Comparison of ENCODE assay signal across 8 cellular contexts in the genomic region with DNA sequence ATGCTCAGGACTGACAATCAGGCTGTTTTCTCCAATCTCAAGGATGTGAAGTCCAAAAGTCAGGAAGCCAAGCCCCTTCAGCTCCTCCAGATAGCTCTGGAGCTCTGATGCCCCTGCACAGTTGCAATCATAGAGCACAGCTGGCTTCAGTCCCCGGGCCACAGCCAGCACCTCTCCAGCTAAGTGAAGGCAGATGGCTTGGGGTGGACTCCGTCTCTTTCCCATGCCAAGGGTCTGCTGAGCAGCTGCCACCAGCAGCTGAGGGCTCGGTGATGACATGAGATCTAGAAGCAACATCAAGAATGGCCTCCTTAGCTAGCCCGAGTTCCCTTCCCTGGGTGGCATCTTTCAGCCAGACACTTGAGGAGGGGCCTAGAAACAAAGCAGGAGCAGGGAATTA. TPM values are rescaled to one million over a fixed set of nuclear protein-coding genes. Genes with fewer than 3 reads are reported as not detected.
DNase-seq lines count a peak whose midpoint lies in the region; ATAC-seq and TF ChIP-seq lines count a peak whose summit lies in the region.
"Had no signal": no experiment of that assay in that cellular context is flagged by ENCODE, and none has a peak within 500 bp of the region (broad histone marks: within the 10 kb centered on the region; RNA-seq: fewer than 3 reads in every experiment).

No MANE protein-coding gene starts in this region.

- H3K18ac ChIP-seq in neuronal stem cell (ENCODE audit: low read length): no peak overlapping the region

- no peak overlapping the region for H4K8ac ChIP-seq in neuronal stem cell (ENCODE audit: low read depth, low read length)

- H3K9me3 ChIP-seq in ES-I3 (ENCODE audit: control insufficient read depth, insufficient read depth, low read length): no peaks in the 10 kb centered on the region
- peaks cover 0 to 7% of the 10 kb centered on the region in 2 donors for H3K9me3 ChIP-seq in neuronal stem cell (replicated peaks in 1 of 2; ENCODE audit: control insufficient read depth in 2 of 2, insufficient read depth in 1 of 2, low read depth in 1 of 2, low read length in 2 of 2)

- H2BK5ac ChIP-seq in neuronal stem cell (ENCODE audit: low read length): no peak overlapping the region

- no peak overlapping the region for H3K4ac ChIP-seq in neuronal stem cell (ENCODE audit: low read length)

- intact Hi-C loops in dorsolateral prefrontal cortex (cut with DNase I): loop anchor here (2.0 to 5.0 kb wide), 2 partner anchors 43 to 44 kb away; partner anchors contain the start of gene UTP25 (in 2 of the 2)

- H3K4me2 ChIP-seq in neuronal stem cell (ENCODE audit: insufficient read depth, low read length, poor library complexity, severe bottlenecking): no peak overlapping the region

- H2BK15ac ChIP-seq in neuronal stem cell (ENCODE audit: low read length): no peak overlapping the region

- peak overlapping the region in 2 of 59 donors; percentile 93 for H3K27ac ChIP-seq in dorsolateral prefrontal cortex
- no peak overlapping the region for H3K27ac ChIP-seq in neuronal stem cell (replicated peaks; ENCODE audit: low read length)

- WGBS in neuronal stem cell (ENCODE audit: extremely low coverage in 2 of 2, insufficient read length in 2 of 2, insufficient replicate concordance in 1 of 2), 2 donors: no CpG with 5 or more reads among the region's 4 CpGs

- H3K27me3 ChIP-seq in dorsolateral prefrontal cortex: peaks cover 0 to 22% (median 0%) of the 10 kb centered on the region in 45 donors
- peaks cover 0 to 22% (median 13%) of the 10 kb centered on the region in 3 experiments for H3K27me3 ChIP-seq in neuronal stem cell (ENCODE audit: control insufficient read depth in 3 of 3, insufficient read depth in 3 of 3, low read depth in 1 of 3, low read length in 3 of 3)

- peak overlapping the region in 48 of 59 donors; percentile 50 to 96 (median 82) for H3K4me3 ChIP-seq in dorsolateral prefrontal cortex
- H3K4me3 ChIP-seq in neuronal stem cell (ENCODE audit: low read length in 2 of 2): peak overlapping the region in 1 of 2 donors; percentile 69

- H2AFZ ChIP-seq in neuronal stem cell (ENCODE audit: low read length): peak overlapping the region; percentile 88

- no peak overlapping the region for H2BK12ac ChIP-seq in neuronal stem cell (ENCODE audit: low read length)

- TF ChIP-seq CTCF in dorsolateral prefrontal cortex (IDR thresholded peaks at IDR 0.05 in 54 of 56, conservative IDR thresholded peaks at IDR 0.05 in 2 of 56; ENCODE audit: low read depth in 1 of 56, partially characterized antibody in 56 of 56): no peak

- no peak overlapping the region for H4K91ac ChIP-seq in neuronal stem cell (ENCODE audit: low read depth, low read length, poor library complexity)

- no peak for ATAC-seq in HG03025 (IDR thresholded peaks at IDR 0.05; ENCODE audit: low FRiP score, unreplicated experiment)

- H3K4me1 ChIP-seq in ES-I3 (ENCODE audit: insufficient read depth, low read length) (no peaks in the 10 kb centered on the region), neuronal stem cell (ENCODE audit: control insufficient read depth in 2 of 2, insufficient read depth in 1 of 2, low read depth in 1 of 2, low read length in 2 of 2) (peaks cover 4 to 6% of the 10 kb centered on the region in 2 donors)

- peak overlapping the region; percentile 9 for H2AK5ac ChIP-seq in neuronal stem cell (ENCODE audit: low read depth, low read length)

- H3K23ac ChIP-seq in neuronal stem cell (ENCODE audit: low read depth, low read length, poor library complexity): no peak overlapping the region

- DNase-seq in NCI-H1694 (lab: John Stamatoyannopoulos, UW): peak; percentile 23
- no peak for DNase-seq in dorsolateral prefrontal cortex
- DNase-seq in neuronal stem cell (ENCODE audit: low spot score): no peak
- DNase-seq in cerebellar nuclear complex (lab: John Stamatoyannopoulos, UW): no peak
- no peak for DNase-seq in NCI-H2029 treated with DMSO at 0.1 percent for 48 hours (lab: John Stamatoyannopoulos, UW)

- no peaks in the 10 kb centered on the region for H3K36me3 ChIP-seq in ES-I3 (ENCODE audit: insufficient read depth, low read length)
- peaks cover 3 to 7% of the 10 kb centered on the region in 2 donors for H3K36me3 ChIP-seq in neuronal stem cell (replicated peaks in 1 of 2; ENCODE audit: control insufficient read depth in 2 of 2, insufficient read depth in 2 of 2, low read length in 2 of 2)

- H3K79me1 ChIP-seq in neuronal stem cell (ENCODE audit: low read depth, low read length): peaks cover 5% of the 10 kb centered on the region

- no peak overlapping the region for H2BK120ac ChIP-seq in neuronal stem cell (ENCODE audit: low read depth, low read length)

- H3K9ac ChIP-seq in ES-I3 (ENCODE audit: low read depth, low read length): peak overlapping the region; percentile 92
- H3K9ac ChIP-seq in neuronal stem cell (ENCODE audit: low read depth, low read length, poor library complexity): no peak overlapping the region

- H3K14ac ChIP-seq in neuronal stem cell (ENCODE audit: low read length): no peak overlapping the region

RNA-seq across cellular contexts. Expression of gene C1orf74, which starts 1.0 kb away (rescaled TPM):
- 1 to 10 TPM; 1.4 to 4.1 (median 2.8) TPM for total RNA-seq in dorsolateral prefrontal cortex
- 2.3 TPM for polyA plus RNA-seq in neuronal stem cell (2013, experiment 1 of 2)
- 2.4 TPM for polyA plus RNA-seq in neuronal stem cell (2013, experiment 2 of 2)

RNA-seq across cellular contexts. Expression of gene IRF6, which starts 22.6 kb away (rescaled TPM):
- 1 to 10 TPM in 76 of 120 experiments, under 1 TPM in 44; 0.16 to 5.4 (median 1.3) TPM for total RNA-seq in dorsolateral prefrontal cortex
- 0.01 TPM for polyA plus RNA-seq in neuronal stem cell (2013, experiment 1 of 2)
- 0.03 TPM for polyA plus RNA-seq in neuronal stem cell (2013, experiment 2 of 2)
- total RNA-seq: LHCN-M2 had no signal

RNA-seq across cellular contexts. Expression of gene TRAF3IP3, which starts 27.5 kb away (rescaled TPM):
- 1 to 10 TPM in 114 of 120 experiments, under 1 TPM in 6; 0.23 to 8.8 (median 2.7) TPM for total RNA-seq in dorsolateral prefrontal cortex
- not detected for polyA plus RNA-seq in neuronal stem cell (2013, experiment 1 of 2)
- polyA plus RNA-seq in neuronal stem cell (2013, experiment 2 of 2): not detected
- total RNA-seq: LHCN-M2 had no signal

RNA-seq across cellular contexts. Expression of gene UTP25, which starts 44.4 kb away (rescaled TPM):
- 10 to 100 TPM in 71 of 120 experiments, 1 to 10 TPM in 49; 6.2 to 14.2 (median 10.6) TPM for total RNA-seq in dorsolateral prefrontal cortex
- polyA plus RNA-seq in neuronal stem cell (2013, experiment 1 of 2): 2.7 TPM
- 2.8 TPM for polyA plus RNA-seq in neuronal stem cell (2013, experiment 2 of 2)
